Comparison of ENCODE assay signal across 1 cellular context in the genomic region with DNA sequence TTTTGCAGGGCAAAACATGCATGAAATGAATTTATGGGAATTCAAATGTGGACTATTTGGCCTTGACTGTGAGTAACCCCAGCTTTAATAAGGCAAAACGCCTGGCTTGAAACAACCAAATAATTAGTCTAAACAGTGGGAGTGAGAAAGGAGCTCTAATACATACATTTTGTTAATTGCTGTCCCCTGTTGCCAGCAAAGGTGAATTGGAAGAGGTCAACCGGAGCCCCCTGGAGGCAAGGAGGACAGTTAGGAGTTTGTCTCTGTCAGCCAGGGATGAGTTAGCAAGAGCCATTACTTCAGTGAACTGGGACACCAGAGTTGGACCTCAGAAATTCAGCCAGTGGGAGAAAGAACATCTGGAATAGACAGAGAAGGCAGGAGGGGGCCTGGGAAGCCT.
TF ChIP-seq lines count a peak whose summit lies in the region.

No MANE protein-coding gene starts in this region.

TF ChIP-seq in HCT116, 20 proteins besides CTCF, POLR2A, EP300 and RAD21:
- no peak for TF ChIP-seq YY1 (IDR thresholded peaks at IDR 0.05; ENCODE audit: extremely low read depth, insufficient replicate concordance, low read depth, low read length)
- TF ChIP-seq, protein P1, sequence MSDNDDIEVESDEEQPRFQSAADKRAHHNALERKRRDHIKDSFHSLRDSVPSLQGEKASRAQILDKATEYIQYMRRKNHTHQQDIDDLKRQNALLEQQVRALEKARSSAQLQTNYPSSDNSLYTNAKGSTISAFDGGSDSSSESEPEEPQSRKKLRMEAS (IDR thresholded peaks at IDR 0.05) = no peak
- TF ChIP-seq SP1 (IDR thresholded peaks at IDR 0.05; ENCODE audit: low read depth) = no peak
- no peak for TF ChIP-seq EGR1 (IDR thresholded peaks at IDR 0.05; ENCODE audit: low read depth)
- TF ChIP-seq ZFX (IDR thresholded peaks at IDR 0.05) = no peak
- TF ChIP-seq, protein P2, sequence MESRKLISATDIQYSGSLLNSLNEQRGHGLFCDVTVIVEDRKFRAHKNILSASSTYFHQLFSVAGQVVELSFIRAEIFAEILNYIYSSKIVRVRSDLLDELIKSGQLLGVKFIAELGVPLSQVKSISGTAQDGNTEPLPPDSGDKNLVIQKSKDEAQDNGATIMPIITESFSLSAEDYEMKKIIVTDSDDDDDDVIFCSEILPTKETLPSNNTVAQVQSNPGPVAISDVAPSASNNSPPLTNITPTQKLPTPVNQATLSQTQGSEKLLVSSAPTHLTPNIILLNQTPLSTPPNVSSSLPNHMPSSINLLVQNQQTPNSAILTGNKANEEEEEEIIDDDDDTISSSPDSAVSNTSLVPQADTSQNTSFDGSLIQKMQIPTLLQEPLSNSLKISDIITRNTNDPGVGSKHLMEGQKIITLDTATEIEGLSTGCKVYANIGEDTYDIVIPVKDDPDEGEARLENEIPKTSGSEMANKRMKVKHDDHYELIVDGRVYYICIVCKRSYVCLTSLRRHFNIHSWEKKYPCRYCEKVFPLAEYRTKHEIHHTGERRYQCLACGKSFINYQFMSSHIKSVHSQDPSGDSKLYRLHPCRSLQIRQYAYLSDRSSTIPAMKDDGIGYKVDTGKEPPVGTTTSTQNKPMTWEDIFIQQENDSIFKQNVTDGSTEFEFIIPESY (IDR thresholded peaks at IDR 0.05; ENCODE audit: extremely low read depth, insufficient replicate concordance, low read length) = no peak
- TF ChIP-seq POLR2AphosphoS5 (IDR thresholded peaks at IDR 0.05; ENCODE audit: low read depth, low read length) = no peak
- no peak for TF ChIP-seq SIN3A (IDR thresholded peaks at IDR 0.05; ENCODE audit: low read depth)
- no peak for TF ChIP-seq CEBPB (IDR thresholded peaks at IDR 0.05; ENCODE audit: low read depth)
- no peak for TF ChIP-seq FOSL1 (IDR thresholded peaks at IDR 0.05; ENCODE audit: low read depth)
- TF ChIP-seq CBX3 (IDR thresholded peaks at IDR 0.05; ENCODE audit: low read depth) = no peak
- TF ChIP-seq, protein P3, sequence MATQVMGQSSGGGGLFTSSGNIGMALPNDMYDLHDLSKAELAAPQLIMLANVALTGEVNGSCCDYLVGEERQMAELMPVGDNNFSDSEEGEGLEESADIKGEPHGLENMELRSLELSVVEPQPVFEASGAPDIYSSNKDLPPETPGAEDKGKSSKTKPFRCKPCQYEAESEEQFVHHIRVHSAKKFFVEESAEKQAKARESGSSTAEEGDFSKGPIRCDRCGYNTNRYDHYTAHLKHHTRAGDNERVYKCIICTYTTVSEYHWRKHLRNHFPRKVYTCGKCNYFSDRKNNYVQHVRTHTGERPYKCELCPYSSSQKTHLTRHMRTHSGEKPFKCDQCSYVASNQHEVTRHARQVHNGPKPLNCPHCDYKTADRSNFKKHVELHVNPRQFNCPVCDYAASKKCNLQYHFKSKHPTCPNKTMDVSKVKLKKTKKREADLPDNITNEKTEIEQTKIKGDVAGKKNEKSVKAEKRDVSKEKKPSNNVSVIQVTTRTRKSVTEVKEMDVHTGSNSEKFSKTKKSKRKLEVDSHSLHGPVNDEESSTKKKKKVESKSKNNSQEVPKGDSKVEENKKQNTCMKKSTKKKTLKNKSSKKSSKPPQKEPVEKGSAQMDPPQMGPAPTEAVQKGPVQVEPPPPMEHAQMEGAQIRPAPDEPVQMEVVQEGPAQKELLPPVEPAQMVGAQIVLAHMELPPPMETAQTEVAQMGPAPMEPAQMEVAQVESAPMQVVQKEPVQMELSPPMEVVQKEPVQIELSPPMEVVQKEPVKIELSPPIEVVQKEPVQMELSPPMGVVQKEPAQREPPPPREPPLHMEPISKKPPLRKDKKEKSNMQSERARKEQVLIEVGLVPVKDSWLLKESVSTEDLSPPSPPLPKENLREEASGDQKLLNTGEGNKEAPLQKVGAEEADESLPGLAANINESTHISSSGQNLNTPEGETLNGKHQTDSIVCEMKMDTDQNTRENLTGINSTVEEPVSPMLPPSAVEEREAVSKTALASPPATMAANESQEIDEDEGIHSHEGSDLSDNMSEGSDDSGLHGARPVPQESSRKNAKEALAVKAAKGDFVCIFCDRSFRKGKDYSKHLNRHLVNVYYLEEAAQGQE (IDR thresholded peaks at IDR 0.05; ENCODE audit: low read depth) = no peak
- no peak for TF ChIP-seq ELF1 (IDR thresholded peaks at IDR 0.05; ENCODE audit: borderline replicate concordance, low read depth)
